27 cellular contexts compared by ENCODE assay signal in the genomic region with DNA sequence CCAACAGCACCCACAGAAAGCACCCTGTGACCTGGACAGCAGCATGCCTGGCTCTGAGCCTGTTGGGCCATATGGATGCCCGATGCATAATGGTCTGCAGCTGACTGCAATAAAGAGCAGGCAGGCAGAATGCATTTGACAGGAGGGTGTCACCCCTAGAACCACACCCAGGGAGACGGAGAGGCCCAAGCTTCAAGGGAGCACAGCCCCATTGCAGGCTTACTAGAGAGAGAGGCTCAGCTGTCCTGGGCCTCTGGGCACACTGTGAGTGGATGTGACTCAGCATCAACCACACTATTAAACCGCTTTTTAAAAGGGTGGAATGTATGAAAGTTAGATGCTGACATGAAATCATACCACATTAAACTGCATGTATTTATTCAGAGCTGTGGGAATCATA.
DNase-seq lines count a peak whose midpoint lies in the region; ATAC-seq lines count a peak whose summit lies in the region.
"Had no signal": no experiment of that assay in that cellular context is flagged by ENCODE, and none has a peak within 500 bp of the region (broad histone marks: within the 10 kb centered on the region; RNA-seq: fewer than 3 reads in every experiment).

No MANE protein-coding gene starts in this region.

- H3K36me3 Mint-ChIP-seq in activated T-cell treated with anti-CD3 and anti-CD28 coated beads, Interleukin-2, amount 50 U/mL, for 24 hours (ENCODE audit: low read depth): no peaks in the 10 kb centered on the region
- H3K36me3 Mint-ChIP-seq: brain had no signal

- no peaks in the 10 kb centered on the region for H3K4me1 Mint-ChIP-seq in activated T-cell treated with anti-CD3 and anti-CD28 coated beads, Interleukin-2, amount 50 U/mL, for 24 hours (ENCODE audit: low read depth)
- H3K4me1 Mint-ChIP-seq: activated naive CD8-positive, alpha-beta T cell treated with anti-CD3 and anti-CD28 coated beads, Interleukin-2, amount 50 U/mL, for 24 hours had no signal

- no peak overlapping the region for H3K27ac Mint-ChIP-seq in activated T-cell treated with anti-CD3 and anti-CD28 coated beads, Interleukin-2, amount 50 U/mL, for 24 hours
- H3K27ac Mint-ChIP-seq: activated CD8-positive, alpha-beta T cell treated with anti-CD3 and anti-CD28 coated beads for 36 hours; activated naive CD8-positive, alpha-beta T cell treated with anti-CD3 and anti-CD28 coated beads, Interleukin-2, amount 50 U/mL, for 24 hours; brain; GM23338 had no signal

- peaks cover 10% of the 10 kb centered on the region for H3K27me3 Mint-ChIP-seq in activated T-cell treated with anti-CD3 and anti-CD28 coated beads, Interleukin-2, amount 50 U/mL, for 24 hours
- H3K27me3 Mint-ChIP-seq: activated CD8-positive, alpha-beta T cell treated with anti-CD3 and anti-CD28 coated beads for 36 hours; activated naive CD8-positive, alpha-beta T cell treated with anti-CD3 and anti-CD28 coated beads, Interleukin-2, amount 50 U/mL, for 24 hours had no signal

- H3K4me3 Mint-ChIP-seq in activated T-cell treated with anti-CD3 and anti-CD28 coated beads, Interleukin-2, amount 50 U/mL, for 24 hours: no peak overlapping the region
- H3K4me3 Mint-ChIP-seq: activated CD8-positive, alpha-beta T cell treated with anti-CD3 and anti-CD28 coated beads for 36 hours; activated naive CD8-positive, alpha-beta T cell treated with anti-CD3 and anti-CD28 coated beads, Interleukin-2, amount 50 U/mL, for 24 hours; brain; GM23338 had no signal

- DNase-seq in DMS 273 (lab: John Stamatoyannopoulos, UW; ENCODE audit: unreplicated experiment) (peak; percentile 3), DMS 273 treated with DMSO at 0.1 percent for 48 hours (lab: John Stamatoyannopoulos, UW) (no peak), RPMI7951 (ENCODE audit: low read depth) (peak; percentile 71), fibroblast of peridontal ligament (ENCODE audit: extremely low read depth) (peak; percentile 71), amniotic stem cell (lab: John Stamatoyannopoulos, UW) (no peak)
- DNase-seq in activated T-cell treated with anti-CD3 and anti-CD28 coated beads, Interleukin-2, amount 50 U/mL, for 24 hours: no peak
- DNase-seq: activated CD4-positive, CD25-positive, alpha-beta regulatory T cell treated with anti-CD3 and anti-CD28 coated beads, Interleukin-2, amount 50 U/mL, for 72 hours; activated CD8-positive, alpha-beta T cell treated with anti-CD3 and anti-CD28 coated beads for 36 hours; activated effector memory CD4-positive, alpha-beta T cell treated with anti-CD3 and anti-CD28 coated beads, Interleukin-2, amount 50 U/mL, for 16 hours; activated naive CD8-positive, alpha-beta T cell treated with anti-CD3 and anti-CD28 coated beads, Interleukin-2, amount 50 U/mL, for 24 hours; activated T-cell treated with anti-CD3 and anti-CD28 coated beads for 4 hours; Calu3; effector CD8-positive, alpha-beta T cell; erythroblast; lower lobe of right lung; NCI-H1436 treated with DMSO at 0.1 percent for 48 hours; NCI-H524; SIG-M5; stimulated activated CD4-positive, alpha-beta T cell treated with anti-CD3 and anti-CD28 coated beads, Interleukin-15, amount 100 ng/mL, for 24 hours; stimulated activated naive CD8-positive, alpha-beta T cell treated with anti-CD3 and anti-CD28 coated beads, Interleukin-15, Interleukin-2, amounts not matched to agents 100 U/mL and 50 U/mL, for 24 hours; T-helper 1 cell; thyroid gland had no signal

- no peaks in the 10 kb centered on the region for H3K9me3 Mint-ChIP-seq in activated T-cell treated with anti-CD3 and anti-CD28 coated beads, Interleukin-2, amount 50 U/mL, for 24 hours
- H3K9me3 Mint-ChIP-seq: activated CD8-positive, alpha-beta T cell treated with anti-CD3 and anti-CD28 coated beads for 36 hours; activated naive CD8-positive, alpha-beta T cell treated with anti-CD3 and anti-CD28 coated beads, Interleukin-2, amount 50 U/mL, for 24 hours had no signal

- ATAC-seq in GM21737 (IDR thresholded peaks at IDR 0.05; ENCODE audit: unreplicated experiment) (no peak), HG03460 (IDR thresholded peaks at IDR 0.05; ENCODE audit: unreplicated experiment) (no peak)
- ATAC-seq: activated CD8-positive, alpha-beta T cell treated with anti-CD3 and anti-CD28 coated beads for 36 hours; activated naive CD8-positive, alpha-beta T cell treated with anti-CD3 and anti-CD28 coated beads, Interleukin-2, amount 50 U/mL, for 24 hours; GM23338; K562; stimulated activated naive CD8-positive, alpha-beta T cell treated with anti-CD3 and anti-CD28 coated beads, Interleukin-15, Interleukin-2, amounts not matched to agents 100 U/mL and 50 U/mL, for 24 hours had no signal

Comparison
In these comparisons a context has a peak if more than half of its experiments do, and no peak if none do; other contexts are left out.
1. DNase-seq: peak in DMS 273 (single experiment), RPMI7951 (single experiment) and fibroblast of peridontal ligament (single experiment); none in DMS 273 treated with DMSO at 0.1 percent for 48 hours (single experiment), amniotic stem cell (single experiment) and activated T-cell treated with anti-CD3 and anti-CD28 coated beads, Interleukin-2, amount 50 U/mL, for 24 hours (single experiment).